In the genomic region with DNA sequence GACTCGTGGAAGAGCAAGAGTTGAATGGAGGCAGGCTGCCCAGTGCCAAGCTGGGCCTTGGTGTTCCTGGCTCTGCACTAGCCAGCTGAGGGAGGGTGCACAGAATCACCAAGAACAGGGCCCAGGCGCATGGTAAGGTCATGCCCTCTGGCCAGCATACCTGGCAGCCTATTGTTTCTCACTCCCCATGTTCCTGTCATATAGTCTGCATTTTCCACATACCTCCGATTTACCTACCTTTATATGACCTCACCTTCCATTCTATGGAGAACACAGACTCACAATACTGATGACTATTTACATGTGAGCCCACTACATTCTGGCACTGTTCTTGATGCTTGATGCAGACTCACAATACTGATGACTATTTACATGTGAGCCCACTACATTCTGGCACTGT, we compare ENCODE assay signal across 7 cellular contexts. TPM values are rescaled to one million over a fixed set of nuclear protein-coding genes. Genes with fewer than 3 reads are reported as not detected.
"Had no signal": no experiment of that assay in that cellular context is flagged by ENCODE, and none has a peak within 500 bp of the region (broad histone marks: within the 10 kb centered on the region; RNA-seq: fewer than 3 reads in every experiment).

No MANE protein-coding gene starts in this region.

- DNase-seq: H9, HCEC 1CT, IMR-90, KG1 had no signal

- H3K27ac Mint-ChIP-seq: GM23338, H9 had no signal

- H3K4me2 ChIP-seq: GM23338 had no signal

- H3K9me3 Mint-ChIP-seq: GM23338, H9 had no signal

- H3K4me3 ChIP-seq: GM23338 had no signal

- ATAC-seq: GM23338 had no signal

- H3K4me3 Mint-ChIP-seq: GM23338, H9 had no signal

RNA-seq across cellular contexts. Expression of a gene that starts 5.4 kb away (rescaled TPM):
- total RNA-seq: GM23338, H1, H9, HT-29 had no signal
- polyA plus RNA-seq: GM23338 had no signal
